Comparison of ENCODE assay signal across 8 cellular contexts in the genomic region with DNA sequence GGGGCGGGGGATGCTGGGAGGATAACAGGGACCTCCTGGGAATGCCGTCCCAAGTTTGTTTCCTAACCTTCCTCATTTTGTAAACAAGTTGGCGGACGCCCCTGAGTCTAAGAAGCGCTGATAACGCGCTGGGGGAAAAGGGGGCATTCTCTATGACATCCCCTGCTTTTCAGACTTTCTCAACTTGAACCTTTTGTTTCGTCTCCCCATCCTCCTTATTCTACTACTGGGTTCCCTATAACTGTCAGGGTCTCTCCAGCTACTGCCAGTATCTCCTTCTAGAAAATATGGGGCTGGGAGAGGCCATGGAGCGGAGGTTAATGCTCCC. TPM values are rescaled to one million over a fixed set of nuclear protein-coding genes. Genes with fewer than 3 reads are reported as not detected.
DNase-seq lines count a peak whose midpoint lies in the region; ATAC-seq and TF ChIP-seq lines count a peak whose summit lies in the region.

No MANE protein-coding gene starts in this region.

- H4K20me1 ChIP-seq in smooth muscle cell (ENCODE audit: low read depth), result no peaks in the 10 kb centered on the region

- H3K4me3 Mint-ChIP-seq in activated T-helper 1 cell treated with anti-CD3 and anti-CD28 coated beads, Interleukin-12 subunit alpha, Interleukin-12 subunit beta, Interleukin-2, Interleukin-4 antibody, amounts not matched to agents 30 ng/mL and 10 ng/mL and 1 ng/mL, durations not matched to agents 14 hours and 24 hours and 36 hours, result peak overlapping the region; percentile 78

- H2AFZ ChIP-seq in smooth muscle cell (ENCODE audit: low read depth), result peak overlapping the region; percentile 76

- CTCF ChIA-PET in HEK293 (lab: Yijun Ruan, JAX), result interaction anchor here (0.6 kb wide), 1 partner anchor 337 kb away, joined by 3 read pairs; no protein-coding TSS in a partner anchor

- H3K27ac Mint-ChIP-seq in activated T-helper 1 cell treated with anti-CD3 and anti-CD28 coated beads, Interleukin-12 subunit alpha, Interleukin-12 subunit beta, Interleukin-2, Interleukin-4 antibody, amounts not matched to agents 30 ng/mL and 10 ng/mL and 1 ng/mL, durations not matched to agents 14 hours and 24 hours and 36 hours, result no peak overlapping the region

- peaks cover 22% of the 10 kb centered on the region for H3K27me3 Mint-ChIP-seq in activated T-helper 1 cell treated with anti-CD3 and anti-CD28 coated beads, Interleukin-12 subunit alpha, Interleukin-12 subunit beta, Interleukin-2, Interleukin-4 antibody, amounts not matched to agents 30 ng/mL and 10 ng/mL and 1 ng/mL, durations not matched to agents 14 hours and 24 hours and 36 hours (ENCODE audit: insufficient read depth)

- H3K9me3 ChIP-seq in HEK293 (ENCODE audit: control insufficient read depth, insufficient read depth, low read depth, low read length) (no peaks in the 10 kb centered on the region), smooth muscle cell (replicated peaks; ENCODE audit: low read depth) (no peaks in the 10 kb centered on the region)

- TF ChIP-seq CTCF in HEK293 (tag by site-specific recombination; IDR thresholded peaks at IDR 0.05) (no peak), smooth muscle cell (IDR thresholded peaks at IDR 0.05; ENCODE audit: borderline replicate concordance, insufficient read depth, poor library complexity, severe bottlenecking) (no peak)

- H3F3A ChIP-seq in smooth muscle cell (ENCODE audit: low read depth), result peaks cover 2% of the 10 kb centered on the region

- H3K4me2 ChIP-seq in smooth muscle cell, result peak overlapping the region; percentile 87

- H3K9ac ChIP-seq in smooth muscle cell (ENCODE audit: low read depth), result peak overlapping the region; percentile 67

- DNase-seq in activated T-helper 1 cell treated with anti-CD3 and anti-CD28 coated beads, Interleukin-12 subunit alpha, Interleukin-12 subunit beta, Interleukin-2, Interleukin-4 antibody, amounts not matched to agents 30 ng/mL and 10 ng/mL and 1 ng/mL, durations not matched to agents 14 hours and 24 hours and 36 hours (ENCODE audit: low spot score), result no peak
- no peak for DNase-seq in smooth muscle cell (lab: John Stamatoyannopoulos, UW; ENCODE audit: unreplicated experiment)
- no peak for DNase-seq in NCI-H526 treated with DMSO at 0.1 percent for 48 hours (lab: John Stamatoyannopoulos, UW)
- DNase-seq in stimulated activated naive CD4-positive, alpha-beta T cell treated with Interleukin-2 at 50 U/mL for 16 hours (lab: John Stamatoyannopoulos, UW), result no peak

- POLR2A ChIA-PET in HEK293 (lab: Yijun Ruan, JAX), result interaction anchor here (1.9 kb wide), 1 partner anchor 66 kb away, joined by 7 read pairs; the partner anchor contains the start of gene SPTY2D1

- WGBS in smooth muscle cell (ENCODE audit: low lambda C conversion rate), result 13% methylated on average over 7 of the region's 9 CpGs

- peak overlapping the region; percentile 64 for H3K4me3 ChIP-seq in HEK293 (ENCODE audit: low read depth, low read length)
- peak overlapping the region; percentile 54 for H3K4me3 ChIP-seq in iPS-11a (ENCODE audit: low read depth, low read length)
- peak overlapping the region; percentile 77 for H3K4me3 ChIP-seq in smooth muscle cell

- no peaks in the 10 kb centered on the region for H3K36me3 Mint-ChIP-seq in activated T-helper 1 cell treated with anti-CD3 and anti-CD28 coated beads, Interleukin-12 subunit alpha, Interleukin-12 subunit beta, Interleukin-2, Interleukin-4 antibody, amounts not matched to agents 30 ng/mL and 10 ng/mL and 1 ng/mL, durations not matched to agents 14 hours and 24 hours and 36 hours (ENCODE audit: low read depth)

- H3K79me2 ChIP-seq in smooth muscle cell (ENCODE audit: low read depth), result no peaks in the 10 kb centered on the region

- H3K9me3 Mint-ChIP-seq in activated T-helper 1 cell treated with anti-CD3 and anti-CD28 coated beads, Interleukin-12 subunit alpha, Interleukin-12 subunit beta, Interleukin-2, Interleukin-4 antibody, amounts not matched to agents 30 ng/mL and 10 ng/mL and 1 ng/mL, durations not matched to agents 14 hours and 24 hours and 36 hours, result no peaks in the 10 kb centered on the region

- H3K27ac ChIP-seq in HEK293 (ENCODE audit: extremely low read depth, low read depth, low read length), result no peak overlapping the region; the same call in 1 of the 2 replicates
- H3K27ac ChIP-seq in smooth muscle cell (ENCODE audit: low read depth), result no peak overlapping the region

- H3K36me3 ChIP-seq in HEK293 (ENCODE audit: control insufficient read depth in 2 of 2, insufficient read depth in 1 of 2, low read length in 2 of 2) (no peaks in the 10 kb centered on the region), smooth muscle cell (ENCODE audit: low read depth) (no peaks in the 10 kb centered on the region)

- H3K4me1 Mint-ChIP-seq in activated T-helper 1 cell treated with anti-CD3 and anti-CD28 coated beads, Interleukin-12 subunit alpha, Interleukin-12 subunit beta, Interleukin-2, Interleukin-4 antibody, amounts not matched to agents 30 ng/mL and 10 ng/mL and 1 ng/mL, durations not matched to agents 14 hours and 24 hours and 36 hours (ENCODE audit: low read depth), result peaks cover 22% of the 10 kb centered on the region

- H3K4me1 ChIP-seq in HEK293 (ENCODE audit: control insufficient read depth, insufficient read depth, low read length) (no peaks in the 10 kb centered on the region), smooth muscle cell (ENCODE audit: low read depth) (no peaks in the 10 kb centered on the region)

- H3K27me3 ChIP-seq in smooth muscle cell (ENCODE audit: low read depth), result no peaks in the 10 kb centered on the region

- intact Hi-C loops in activated T-helper 1 cell treated with anti-CD3 and anti-CD28 coated beads, Interleukin-12 subunit alpha, Interleukin-12 subunit beta, Interleukin-2, Interleukin-4 antibody, amounts not matched to agents 30 ng/mL and 10 ng/mL and 1 ng/mL, durations not matched to agents 14 hours and 24 hours and 36 hours (cut with micrococcal nuclease), result loop anchor here (2.0 kb wide), 1 partner anchor 686 kb away; the partner anchor contains the start of gene SERGEF

- ATAC-seq in HG03097 (IDR thresholded peaks at IDR 0.05; ENCODE audit: low FRiP score, unreplicated experiment), result no peak
- no peak for ATAC-seq in GM21528 (IDR thresholded peaks at IDR 0.05; ENCODE audit: low FRiP score, unreplicated experiment)

TF ChIP-seq in HEK293, 187 proteins besides CTCF, POLR2A, EP300 and RAD21:
- TF ChIP-seq ZNF335 (tag by site-specific recombination; conservative IDR thresholded peaks at IDR 0.05) (peak; percentile 50), IKZF3 (tag by site-specific recombination; IDR thresholded peaks at IDR 0.05) (no peak), ZNF645 (tag by site-specific recombination; IDR thresholded peaks at IDR 0.05) (no peak), ZNF488 (tag by site-specific recombination; IDR thresholded peaks at IDR 0.05) (no peak), EGR2 (tag by site-specific recombination; IDR thresholded peaks at IDR 0.05; ENCODE audit: low read depth) (0 out of 2 replicates have a peak, but pooled peaks have one; percentile 51), SP3 (tag by site-specific recombination; IDR thresholded peaks at IDR 0.05) (no peak)

RNA-seq across cellular contexts. Expression of gene TMEM86A, which starts 0.7 kb away (rescaled TPM):
- 0.52 and 0.93 TPM in 2 replicates for total RNA-seq in activated T-helper 1 cell treated with anti-CD3 and anti-CD28 coated beads, Interleukin-12 subunit alpha, Interleukin-12 subunit beta, Interleukin-2, Interleukin-4 antibody, amounts not matched to agents 30 ng/mL and 10 ng/mL and 1 ng/mL, durations not matched to agents 14 hours and 24 hours and 36 hours
- 1.2 and 2.0 TPM in 2 replicates for total RNA-seq in smooth muscle cell
- 2.0 and 2.6 TPM in 2 replicates for polyA plus RNA-seq in smooth muscle cell

RNA-seq across cellular contexts. Expression of gene IGSF22, which starts 26.8 kb away (rescaled TPM):
- total RNA-seq in activated T-helper 1 cell treated with anti-CD3 and anti-CD28 coated beads, Interleukin-12 subunit alpha, Interleukin-12 subunit beta, Interleukin-2, Interleukin-4 antibody, amounts not matched to agents 30 ng/mL and 10 ng/mL and 1 ng/mL, durations not matched to agents 14 hours and 24 hours and 36 hours, result 0.81 and 0.86 TPM in 2 replicates
- 0.09 TPM in 1 of 2 replicates, not detected in the other for total RNA-seq in smooth muscle cell
- not detected in 2 replicates for polyA plus RNA-seq in smooth muscle cell
